10 cellular contexts compared by ENCODE assay signal in the genomic region with DNA sequence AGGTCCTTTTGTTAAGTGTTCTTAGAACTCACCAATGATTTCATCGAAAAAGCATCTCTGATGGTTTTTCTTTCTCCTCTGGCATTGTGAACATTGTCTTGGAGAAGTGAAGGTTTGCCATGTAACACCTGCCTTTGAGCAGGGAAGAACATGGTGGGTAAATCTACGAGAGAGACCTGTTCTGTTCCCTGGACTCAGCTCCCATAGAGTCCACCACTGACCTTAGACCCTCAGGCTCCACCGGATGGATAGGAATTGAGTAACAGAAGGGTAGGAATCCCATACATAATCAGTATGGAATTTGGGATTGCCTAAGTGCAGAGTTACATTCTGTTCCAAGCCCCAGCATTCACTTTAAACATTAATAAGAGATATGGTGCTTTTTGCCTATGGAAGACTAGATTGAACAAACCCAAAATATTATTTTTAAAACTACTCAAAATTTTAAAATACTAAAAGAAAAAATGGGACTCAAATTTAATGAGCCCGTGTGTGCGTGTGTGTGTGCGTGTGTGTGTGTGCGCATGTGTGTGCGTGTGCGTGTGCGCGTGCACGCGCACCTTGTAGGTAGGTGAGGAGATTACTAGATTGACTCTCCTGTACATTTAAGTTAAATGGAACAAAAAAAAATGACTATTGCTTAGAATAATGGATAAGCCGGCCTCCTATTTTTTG.
DNase-seq lines count a peak whose midpoint lies in the region; ATAC-seq and TF ChIP-seq lines count a peak whose summit lies in the region.
"Had no signal": no experiment of that assay in that cellular context is flagged by ENCODE, and none has a peak within 500 bp of the region (broad histone marks: within the 10 kb centered on the region; RNA-seq: fewer than 3 reads in every experiment).

No MANE protein-coding gene starts in this region.

- H3K9me3 ChIP-seq in adipocyte (ENCODE audit: control insufficient read depth, low read length) (no peaks in the 10 kb centered on the region), smooth muscle cell (replicated peaks; ENCODE audit: low read depth) (no peaks in the 10 kb centered on the region)
- H3K9me3 ChIP-seq: body of pancreas had no signal

- H3F3A ChIP-seq in smooth muscle cell (ENCODE audit: low read depth): peaks cover 13% of the 10 kb centered on the region

- H3K36me3 ChIP-seq in adipocyte (ENCODE audit: control insufficient read depth, insufficient read depth, low read length, severe bottlenecking) (peaks cover 52% of the 10 kb centered on the region), smooth muscle cell (ENCODE audit: low read depth) (no peaks in the 10 kb centered on the region)

- H3K27ac ChIP-seq in smooth muscle cell (ENCODE audit: low read depth): peak overlapping the region; percentile 93

- H3K4me1 ChIP-seq in adipocyte (ENCODE audit: control insufficient read depth, insufficient read depth, low read length): peaks cover 38% of the 10 kb centered on the region
- no peaks in the 10 kb centered on the region for H3K4me1 ChIP-seq in smooth muscle cell (ENCODE audit: low read depth)
- H3K4me1 ChIP-seq: body of pancreas had no signal

- H3K4me2 ChIP-seq in smooth muscle cell: peak overlapping the region; percentile 63

- H3K79me2 ChIP-seq in smooth muscle cell (ENCODE audit: low read depth): peaks cover 19% of the 10 kb centered on the region

- WGBS in smooth muscle cell (ENCODE audit: low lambda C conversion rate): 87% methylated on average over 14 of the region's 14 CpGs

- no peak for TF ChIP-seq CTCF in smooth muscle cell (IDR thresholded peaks at IDR 0.05; ENCODE audit: borderline replicate concordance, insufficient read depth, poor library complexity, severe bottlenecking)

- no peak overlapping the region for H2AFZ ChIP-seq in smooth muscle cell (ENCODE audit: low read depth)

- no peak for ATAC-seq in GM19397 (IDR thresholded peaks at IDR 0.05; ENCODE audit: unreplicated experiment)

- H3K4me3 ChIP-seq in adipocyte (ENCODE audit: low read length): peak overlapping the region; percentile 64
- H3K4me3 ChIP-seq in smooth muscle cell: no peak overlapping the region
- H3K4me3 ChIP-seq: body of pancreas had no signal

- H3K9ac ChIP-seq in adipocyte (ENCODE audit: low read length) (peak overlapping the region; percentile 4), smooth muscle cell (ENCODE audit: low read depth) (peak overlapping the region; percentile 71)

- no peaks in the 10 kb centered on the region for H3K27me3 ChIP-seq in adipocyte (replicated peaks; ENCODE audit: control insufficient read depth, insufficient read depth, low read length)
- H3K27me3 ChIP-seq in smooth muscle cell (ENCODE audit: low read depth): no peaks in the 10 kb centered on the region
- H3K27me3 ChIP-seq: body of pancreas had no signal

- DNase-seq in HPDE6-E6E7 (ENCODE audit: extremely low spot score): peak; percentile 28
- DNase-seq in adipocyte (ENCODE audit: low read depth): peak; percentile 92
- peak; percentile 67 for DNase-seq in hepatic stellate cell (ENCODE audit: low spot score)
- DNase-seq in smooth muscle cell (lab: John Stamatoyannopoulos, UW; ENCODE audit: unreplicated experiment): no peak
- no peak for DNase-seq in superior temporal gyrus (ENCODE audit: extremely low spot score)
- no peak for DNase-seq in NCI-H446 treated with DMSO at 0.1 percent for 48 hours (lab: John Stamatoyannopoulos, UW)
- no peak for DNase-seq in NCI-H510A treated with DMSO at 0.1 percent for 48 hours (lab: John Stamatoyannopoulos, UW)
- DNase-seq: body of pancreas, NCI-H510A had no signal

- H4K20me1 ChIP-seq in smooth muscle cell (ENCODE audit: low read depth): peaks cover 4% of the 10 kb centered on the region

Comparison
In these comparisons a context has a peak if more than half of its experiments do, and no peak if none do; other contexts are left out.
1. DNase-seq: peak in HPDE6-E6E7 (single experiment), adipocyte (single experiment) and hepatic stellate cell (single experiment); none in smooth muscle cell (single experiment), superior temporal gyrus (single experiment), NCI-H446 treated with DMSO at 0.1 percent for 48 hours (single experiment) and NCI-H510A treated with DMSO at 0.1 percent for 48 hours (single experiment).